20 cellular contexts compared by ENCODE assay signal in genomic region chr21:44437371-44437695, GRCh38.
"Had no signal": no experiment of that assay in that cellular context is flagged by ENCODE, and none has a peak within 500 bp of the region (broad histone marks: within the 10 kb centered on the region; RNA-seq: fewer than 3 reads in every experiment).

No MANE protein-coding gene starts in this region.

- H3K4me1 Mint-ChIP-seq: central memory CD8-positive, alpha-beta T cell; stimulated activated memory B cell treated with anti-CD40 and anti-IgM and Interleukin-4, amounts not matched to agents 10 μg/mL and 1 μg/mL and 100 μg/mL, for 72 hours had no signal

- H3K4me1 ChIP-seq: right lobe of liver, testis, tibial nerve had no signal

- H3K4me3 Mint-ChIP-seq: central memory CD8-positive, alpha-beta T cell; naive thymus-derived CD8-positive, alpha-beta T cell; stimulated activated memory B cell treated with anti-CD40 and anti-IgM and Interleukin-4, amounts not matched to agents 10 μg/mL and 1 μg/mL and 100 μg/mL, for 72 hours; stimulated activated naive CD8-positive, alpha-beta T cell treated with anti-CD3 and anti-CD28 coated beads, Interleukin-15, Interleukin-2, amounts not matched to agents 100 ng/mL and 50 ng/mL, for 24 hours had no signal

- H3K27ac Mint-ChIP-seq: naive thymus-derived CD8-positive, alpha-beta T cell; stimulated activated memory B cell treated with anti-CD40 and anti-IgM and Interleukin-4, amounts not matched to agents 10 μg/mL and 1 μg/mL and 100 μg/mL, for 72 hours; stimulated activated naive CD8-positive, alpha-beta T cell treated with anti-CD3 and anti-CD28 coated beads, Interleukin-15, Interleukin-2, amounts not matched to agents 100 ng/mL and 50 ng/mL, for 24 hours had no signal

- H3K9me3 ChIP-seq: heart left ventricle, mucosa of descending colon, right lobe of liver, spleen, testis had no signal

- H3K27ac ChIP-seq: dorsolateral prefrontal cortex, right lobe of liver, spleen, testis, tibial nerve had no signal

- H3K4me3 ChIP-seq: dorsolateral prefrontal cortex, heart left ventricle, mucosa of descending colon, right lobe of liver, spleen, testis, tibial nerve had no signal

- ATAC-seq: esophagus mucosa; left colon; mucosa of descending colon; naive thymus-derived CD8-positive, alpha-beta T cell; right lobe of liver; stimulated activated memory B cell treated with anti-CD40 and anti-IgM and Interleukin-4, amounts not matched to agents 10 μg/mL and 1 μg/mL and 100 μg/mL, for 72 hours had no signal

- H3K27me3 Mint-ChIP-seq: central memory CD8-positive, alpha-beta T cell; naive thymus-derived CD8-positive, alpha-beta T cell; stimulated activated memory B cell treated with anti-CD40 and anti-IgM and Interleukin-4, amounts not matched to agents 10 μg/mL and 1 μg/mL and 100 μg/mL, for 72 hours; stimulated activated naive CD8-positive, alpha-beta T cell treated with anti-CD3 and anti-CD28 coated beads, Interleukin-15, Interleukin-2, amounts not matched to agents 100 ng/mL and 50 ng/mL, for 24 hours had no signal

- H3K9me3 Mint-ChIP-seq: stimulated activated memory B cell treated with anti-CD40 and anti-IgM and Interleukin-4, amounts not matched to agents 10 μg/mL and 1 μg/mL and 100 μg/mL, for 72 hours; stimulated activated naive CD8-positive, alpha-beta T cell treated with anti-CD3 and anti-CD28 coated beads, Interleukin-15, Interleukin-2, amounts not matched to agents 100 ng/mL and 50 ng/mL, for 24 hours had no signal

- DNase-seq: cortex of kidney; effector CD8-positive, alpha-beta T cell; hypothalamus; mammary epithelial cell; stimulated activated CD4-positive, alpha-beta T cell treated with anti-CD3 and anti-CD28 coated beads, Interleukin-15, amount 100 ng/mL, for 24 hours; stimulated activated CD4-positive, alpha-beta T cell treated with anti-CD3 and anti-CD28 coated beads, Interleukin-1b, Interleukin-23, amount 100 ng/mL, for 48 hours; stimulated activated CD4-positive, alpha-beta T cell treated with anti-CD3 and anti-CD28 coated beads, Interleukin-4, amount 100 ng/mL, for 24 hours; testis had no signal

- H3K36me3 ChIP-seq: right lobe of liver, tibial nerve had no signal

- H3K27me3 ChIP-seq: dorsolateral prefrontal cortex, heart left ventricle, right lobe of liver, testis, tibial nerve had no signal
